ENCODE assay signal across 19 cellular contexts in genomic region chr2:55848096-55848495, GRCh38.
A peak's percentile ranks its signal among the peaks of the same experiment; 100 is the strongest.
DNase-seq lines count a peak whose midpoint lies in the region; ATAC-seq, FAIRE-seq and TF ChIP-seq lines count a peak whose summit lies in the region.
"Had no signal": no experiment of that assay in that cellular context is flagged by ENCODE, and none has a peak within 500 bp of the region (broad histone marks: within the 10 kb centered on the region; RNA-seq: fewer than 3 reads in every experiment).

No MANE protein-coding gene starts in this region.

- H3K9me3 ChIP-seq in HepG2 (ENCODE audit: low read length), result no peaks in the 10 kb centered on the region
- H3K9me3 ChIP-seq in right lobe of liver, result no peaks in the 10 kb centered on the region
- no peaks in the 10 kb centered on the region for H3K9me3 ChIP-seq in PC-3 (ENCODE audit: low read length)
- no peaks in the 10 kb centered on the region for H3K9me3 ChIP-seq in hepatocyte (ENCODE audit: low read depth)

- H3K79me2 ChIP-seq in HepG2 (ENCODE audit: insufficient read depth, low read length) (no peaks in the 10 kb centered on the region), PC-3 (ENCODE audit: low read length) (no peaks in the 10 kb centered on the region), hepatocyte (no peaks in the 10 kb centered on the region)

- peaks cover 22% of the 10 kb centered on the region for H3K4me1 ChIP-seq in HepG2 (ENCODE audit: insufficient read depth, low read length)
- no peaks in the 10 kb centered on the region for H3K4me1 ChIP-seq in right lobe of liver
- peaks cover 27% of the 10 kb centered on the region for H3K4me1 ChIP-seq in PC-3 (ENCODE audit: insufficient read depth, low read length)
- peaks cover 9% of the 10 kb centered on the region for H3K4me1 ChIP-seq in hepatocyte (ENCODE audit: insufficient read depth)

- peak overlapping the region; percentile 5; the same call in 1 of the 2 replicates for H3K4me2 ChIP-seq in HepG2 (ENCODE audit: low read depth, low read length)
- peak overlapping the region; percentile 56 for H3K4me2 ChIP-seq in PC-3 (ENCODE audit: low read length)
- H3K4me2 ChIP-seq in hepatocyte, result no peak overlapping the region

- peak; percentile 36; the same call in 1 of the 3 replicates for ATAC-seq in HepG2
- no peak for ATAC-seq in right lobe of liver
- peak; percentile 36 for ATAC-seq in PC-3
- ATAC-seq in omental fat pad (ENCODE audit: low FRiP score), result no peak
- no peak for ATAC-seq in GM18505 (IDR thresholded peaks at IDR 0.05; ENCODE audit: unreplicated experiment)
- no peak for ATAC-seq in activated naive CD4-positive, alpha-beta T cell treated with anti-CD3 and anti-CD28 coated beads, Interleukin-2, amount 50 U/mL, for 72 hours

- H3K27ac Mint-ChIP-seq in activated naive CD4-positive, alpha-beta T cell treated with anti-CD3 and anti-CD28 coated beads, Interleukin-2, amount 50 U/mL, for 72 hours, result no peak overlapping the region
- H3K27ac Mint-ChIP-seq: CD4-positive, CD25-positive, alpha-beta regulatory T cell; H9; HFFc6 had no signal

- H3F3A ChIP-seq in PC-3 (ENCODE audit: low read length, unreplicated experiment), result peaks cover 9% of the 10 kb centered on the region

- no peak overlapping the region for H2AFZ ChIP-seq in HepG2 (ENCODE audit: low read length)
- peak overlapping the region; percentile 59 for H2AFZ ChIP-seq in PC-3 (ENCODE audit: low read length)
- no peak overlapping the region for H2AFZ ChIP-seq in hepatocyte

- POLR2A ChIA-PET in HepG2 (lab: Yijun Ruan, JAX) (interaction anchor here (1.5 kb wide), 1 partner anchor 11 kb away, joined by 3 read pairs; no protein-coding TSS in a partner anchor), PC-3 (lab: Charles Lee; ENCODE audit: unreplicated experiment) (no interaction called here)

- no peaks in the 10 kb centered on the region for H3K9me2 ChIP-seq in PC-3 (replicated peaks; ENCODE audit: low read length)
- H3K9me2 ChIP-seq in hepatocyte (replicated peaks; ENCODE audit: insufficient read depth), result no peaks in the 10 kb centered on the region

- CTCF ChIA-PET in HepG2 (lab: Yijun Ruan, JAX; ENCODE audit: low intra/inter-chr PET ratio, low total read pairs) (no interaction called here), PC-3 (lab: Charles Lee) (interaction anchor here (0.6 kb wide), 3 partner anchors 36 to 417 kb away, joined by 3 to 6 read pairs (median 3); no protein-coding TSS in a partner anchor)

- in situ Hi-C loops in HepG2 (cut with HindIII; ENCODE audit: extremely low pct_ligation_motif_present, low pct_unique_long_range_greater_than_20kb), result no loop called here

- no peak for TF ChIP-seq CTCF in HepG2 (CRISPR knock-in tag; IDR thresholded peaks at IDR 0.05)
- no peak for TF ChIP-seq CTCF in right lobe of liver (IDR thresholded peaks at IDR 0.05)
- no peak for TF ChIP-seq CTCF in PC-3 (conservative IDR thresholded peaks at IDR 0.05; ENCODE audit: low read depth, low read length)
- no peak for TF ChIP-seq CTCF in hepatocyte (IDR thresholded peaks at IDR 0.05; ENCODE audit: poor library complexity)
- no peak for TF ChIP-seq CTCF in omental fat pad (IDR thresholded peaks at IDR 0.05)

- intact Hi-C loops in HepG2 (cut with micrococcal nuclease; ENCODE audit: unreplicated experiment) (no loop called here), right lobe of liver (cut with DNase I) (no loop called here), PC-3 (cut with micrococcal nuclease) (loop anchor here (10.0 kb wide), 1 partner anchor 153 kb away; the partner anchor contains the start of gene PNPT1)

- no peak for FAIRE-seq in HepG2 (lab: Jason Lieb, UNC)
- FAIRE-seq: GM12891, GM19239 had no signal

- no peak overlapping the region for H3K27ac ChIP-seq in HepG2 (ENCODE audit: extremely low read length, insufficient read depth, low read length)
- no peak overlapping the region for H3K27ac ChIP-seq in right lobe of liver
- H3K27ac ChIP-seq in PC-3 (ENCODE audit: low read length), result no peak overlapping the region
- H3K27ac ChIP-seq in hepatocyte, result peak overlapping the region; percentile 47
- H3K27ac ChIP-seq: 22Rv1 had no signal

- no peak for TF ChIP-seq RAD21 in HepG2 (CRISPR knock-in tag; IDR thresholded peaks at IDR 0.05)

- H3K27me3 ChIP-seq in HepG2 (ENCODE audit: control insufficient read depth in 1 of 2, insufficient read depth in 2 of 2, low read length in 2 of 2), result no peaks in the 10 kb centered on the region
- no peaks in the 10 kb centered on the region for H3K27me3 ChIP-seq in right lobe of liver
- no peaks in the 10 kb centered on the region for H3K27me3 ChIP-seq in PC-3 (ENCODE audit: low read length)
- no peaks in the 10 kb centered on the region for H3K27me3 ChIP-seq in hepatocyte
- H3K27me3 ChIP-seq: BLaER1 treated with 17β-estradiol and CSF1 and Interleukin-3, amounts not matched to agents 10 nM and 100 nM had no signal

- peaks cover 0 to 11% of the 10 kb centered on the region in 2 donors for H3K9me3 Mint-ChIP-seq in activated naive CD4-positive, alpha-beta T cell treated with anti-CD3 and anti-CD28 coated beads, Interleukin-2, amount 50 U/mL, for 72 hours
- H3K9me3 Mint-ChIP-seq: HFFc6 had no signal

- H3K36me3 Mint-ChIP-seq in activated naive CD4-positive, alpha-beta T cell treated with anti-CD3 and anti-CD28 coated beads, Interleukin-2, amount 50 U/mL, for 72 hours, result no peaks in the 10 kb centered on the region
- H3K36me3 Mint-ChIP-seq: CD4-positive, CD25-positive, alpha-beta regulatory T cell had no signal

- H3K36me3 ChIP-seq in HepG2 (replicated peaks in 1 of 2; ENCODE audit: control insufficient read depth in 1 of 2, insufficient read depth in 2 of 2, low read length in 2 of 2) (no peaks in the 10 kb centered on the region), right lobe of liver (no peaks in the 10 kb centered on the region), PC-3 (ENCODE audit: low read depth, low read length) (no peaks in the 10 kb centered on the region), hepatocyte (replicated peaks; ENCODE audit: insufficient read depth, low read depth) (no peaks in the 10 kb centered on the region)
- H3K36me3 ChIP-seq: BLaER1 treated with 17β-estradiol and CSF1 and Interleukin-3, amounts not matched to agents 10 nM and 100 nM had no signal

- BruUV-seq in HepG2 (replicated peaks; lab: Mats Ljungman, UMichigan), result no TSS peak
- no TSS peak for BruUV-seq in PC-3 (replicated peaks; lab: Mats Ljungman, UMichigan)

- WGBS in HepG2 (ENCODE audit: low lambda C conversion rate), result 5% methylated on average over 1 of the region's 1 CpG
- 50% methylated on average over 1 of the region's 1 CpG for WGBS in right lobe of liver (ENCODE audit: insufficient coverage, low coverage, low lambda C conversion rate, missing lambda C conversion rate)
- 53% methylated on average over 1 of the region's 1 CpG for WGBS in hepatocyte (ENCODE audit: low lambda C conversion rate, missing lambda C conversion rate)

- no peak for TF ChIP-seq POLR2A in HepG2 (IDR thresholded peaks at IDR 0.05; ENCODE audit: insufficient read depth in 1 of 2, low read depth in 2 of 2, low read length in 2 of 2)
- no peak for TF ChIP-seq POLR2A in right lobe of liver (IDR thresholded peaks at IDR 0.05)
- TF ChIP-seq POLR2A in GM18505 (IDR thresholded peaks at IDR 0.05; ENCODE audit: borderline replicate concordance, extremely low read depth, insufficient read depth, insufficient read length), result no peak

- TF ChIP-seq EP300 in HepG2 (IDR thresholded peaks at IDR 0.05; ENCODE audit: low read depth in 2 of 2, low read length in 2 of 2) (no peak), HepG2 (CRISPR knock-in tag; IDR thresholded peaks at IDR 0.05; ENCODE audit: borderline replicate concordance) (no peak)

- no peak overlapping the region for H3K9ac ChIP-seq in HepG2 (ENCODE audit: insufficient read depth, low read depth, low read length)
- H3K9ac ChIP-seq in PC-3 (ENCODE audit: low read length), result no peak overlapping the region
- H3K9ac ChIP-seq: BLaER1 treated with 17β-estradiol and CSF1 and Interleukin-3, amounts not matched to agents 10 nM and 100 nM had no signal

- no peak for DNase-seq in HepG2 (ENCODE audit: low spot score)
- no peak for DNase-seq in right lobe of liver
- peak; percentile 27 for DNase-seq in PC-3
- DNase-seq in hepatocyte (ENCODE audit: low spot score), result no peak
- DNase-seq in omental fat pad (ENCODE audit: low spot score), result no peak
- DNase-seq in NAMALWA (ENCODE audit: low spot score), result no peak
- DNase-seq in activated naive CD4-positive, alpha-beta T cell treated with anti-CD3 and anti-CD28 coated beads, Interleukin-2, amount 50 U/mL, for 72 hours (ENCODE audit: low spot score in 2 of 2), result no peak
- DNase-seq: AML-193; Calu3; CD4-positive, CD25-positive, alpha-beta regulatory T cell; DMS 273 treated with DMSO at 0.1 percent for 48 hours; GOT3; H9; HFFc6 had no signal

- H4K20me1 ChIP-seq in HepG2 (ENCODE audit: insufficient read depth, low read length), result no peaks in the 10 kb centered on the region
- no peaks in the 10 kb centered on the region for H4K20me1 ChIP-seq in PC-3 (ENCODE audit: low read length)
- no peaks in the 10 kb centered on the region for H4K20me1 ChIP-seq in hepatocyte (ENCODE audit: insufficient read depth, poor library complexity, severe bottlenecking)
- H4K20me1 ChIP-seq: BLaER1 treated with 17β-estradiol and CSF1 and Interleukin-3, amounts not matched to agents 10 nM and 100 nM had no signal

- H3K4me3 ChIP-seq in HepG2 (replicated peaks in 1 of 3; ENCODE audit: insufficient read depth in 1 of 3, low read depth in 2 of 3, low read length in 3 of 3) (no peak overlapping the region), right lobe of liver (no peak overlapping the region), PC-3 (ENCODE audit: low read length) (peak overlapping the region; percentile 13; the same call in 1 of the 2 replicates), hepatocyte (no peak overlapping the region)
- H3K4me3 ChIP-seq: BLaER1 treated with 17β-estradiol and CSF1 and Interleukin-3, amounts not matched to agents 10 nM and 100 nM had no signal

TF ChIP-seq in HepG2, 621 proteins besides CTCF, POLR2A, EP300 and RAD21:
- no peak for TF ChIP-seq ZNF343 (CRISPR knock-in tag; IDR thresholded peaks at IDR 0.05)
- TF ChIP-seq FOXA3 (CRISPR knock-in tag; IDR thresholded peaks at IDR 0.05), result peak; percentile 57; the same call in 1 of the 2 replicates

Comparison
In these comparisons a context has a peak if more than half of its experiments do, and no peak if none do; other contexts are left out.
1. ATAC-seq: peak in HepG2 (single experiment) and PC-3 (single experiment); none in right lobe of liver (0 of 4), omental fat pad (single experiment), GM18505 (single experiment) and activated naive CD4-positive, alpha-beta T cell treated with anti-CD3 and anti-CD28 coated beads, Interleukin-2, amount 50 U/mL, for 72 hours (0 of 2).